ENCODE assay signal across 8 cellular contexts in genomic region chr2:158723921-158724802, GRCh38.
A peak's percentile ranks its signal among the peaks of the same experiment; 100 is the strongest.
DNase-seq lines count a peak whose midpoint lies in the region; ATAC-seq and TF ChIP-seq lines count a peak whose summit lies in the region.

No MANE protein-coding gene starts in this region.

- H3K4me1 ChIP-seq in DND-41 (ENCODE audit: insufficient read depth, low read length) (no peaks in the 10 kb centered on the region), Loucy (ENCODE audit: insufficient read depth, low read length, poor library complexity, severe bottlenecking) (no peaks in the 10 kb centered on the region)

- no peaks in the 10 kb centered on the region for H3K9me2 ChIP-seq in Loucy (replicated peaks; ENCODE audit: low read depth, low read length)

- H3K9ac ChIP-seq in DND-41 (ENCODE audit: low read depth, low read length) (no peak overlapping the region), Loucy (ENCODE audit: low read depth, low read length, poor library complexity, severe bottlenecking) (no peak overlapping the region)

- no peaks in the 10 kb centered on the region for H3K27me3 ChIP-seq in DND-41 (ENCODE audit: insufficient read depth, low read length, poor library complexity)
- H3K27me3 ChIP-seq in Loucy (ENCODE audit: insufficient read depth, low read length, poor library complexity, severe bottlenecking), result no peaks in the 10 kb centered on the region

- POLR2A ChIA-PET in MCF 10A (lab: Yijun Ruan, JAX), result interaction anchor here (0.5 to 1.6 kb wide), 3 partner anchors 11 to 747 kb away, joined by 3 to 4 read pairs (median 3); no protein-coding TSS in a partner anchor

- no peaks in the 10 kb centered on the region for H3K79me2 ChIP-seq in DND-41 (ENCODE audit: insufficient read depth, low read length)
- H3K79me2 ChIP-seq in Loucy (ENCODE audit: insufficient read depth, low read length), result no peaks in the 10 kb centered on the region

- no peaks in the 10 kb centered on the region for H4K20me1 ChIP-seq in DND-41 (ENCODE audit: insufficient read depth, low read length)
- no peaks in the 10 kb centered on the region for H4K20me1 ChIP-seq in Loucy (ENCODE audit: insufficient read depth, low read length, poor library complexity, severe bottlenecking)

- no peaks in the 10 kb centered on the region for H3K9me3 Mint-ChIP-seq in MCF 10A (ENCODE audit: unreplicated experiment)
- H3K9me3 Mint-ChIP-seq in activated naive CD4-positive, alpha-beta T cell treated with anti-CD3 and anti-CD28 coated beads for 36 hours, result no peaks in the 10 kb centered on the region

- CTCF ChIA-PET in MCF 10A (lab: Yijun Ruan, JAX), result interaction anchor here (0.6 to 3.1 kb wide), 11 partner anchors 9 to 896 kb away, joined by 3 to 18 read pairs (median 4); no protein-coding TSS in a partner anchor
- CTCF ChIA-PET in activated naive CD4-positive, alpha-beta T cell treated with anti-CD3 and anti-CD28 coated beads for 36 hours (lab: Charles Lee), result no interaction called here

- no peaks in the 10 kb centered on the region for H3K9me3 ChIP-seq in DND-41 (ENCODE audit: insufficient read depth, low read length, severe bottlenecking)
- no peaks in the 10 kb centered on the region for H3K9me3 ChIP-seq in Loucy (ENCODE audit: insufficient read depth, low read depth, low read length)

- TF ChIP-seq CTCF in DND-41 (IDR thresholded peaks at IDR 0.05; ENCODE audit: borderline replicate concordance, extremely low read depth, low read length, poor library complexity, severe bottlenecking), result peak; percentile 42
- TF ChIP-seq CTCF in Loucy (conservative IDR thresholded peaks at IDR 0.05; ENCODE audit: low read length), result peak; percentile 51
- no peak for TF ChIP-seq CTCF in MCF 10A (IDR thresholded peaks at IDR 0.05; ENCODE audit: unreplicated experiment)

- H3K4me2 ChIP-seq in DND-41 (ENCODE audit: insufficient read depth, low read length) (no peak overlapping the region), Loucy (ENCODE audit: low read depth, low read length, poor library complexity, severe bottlenecking) (no peak overlapping the region)

- H3K4me3 ChIP-seq in DND-41 (ENCODE audit: low read depth in 1 of 2, low read length in 2 of 2), result no peak overlapping the region
- no peak overlapping the region for H3K4me3 ChIP-seq in Loucy (ENCODE audit: low read length, poor library complexity, severe bottlenecking)

- H3K36me3 Mint-ChIP-seq in MCF 10A (ENCODE audit: insufficient read depth, unreplicated experiment), result no peaks in the 10 kb centered on the region
- no peaks in the 10 kb centered on the region for H3K36me3 Mint-ChIP-seq in activated naive CD4-positive, alpha-beta T cell treated with anti-CD3 and anti-CD28 coated beads for 36 hours (ENCODE audit: low read depth)

- no peak overlapping the region for H3K4me3 Mint-ChIP-seq in MCF 10A (ENCODE audit: unreplicated experiment)
- H3K4me3 Mint-ChIP-seq in activated naive CD4-positive, alpha-beta T cell treated with anti-CD3 and anti-CD28 coated beads for 36 hours, result no peak overlapping the region

- no peak for DNase-seq in DND-41
- DNase-seq in MCF 10A (ENCODE audit: unreplicated experiment), result peak; percentile 25
- DNase-seq in midbrain (lab: John Stamatoyannopoulos, UW), result peak; percentile 38
- no peak for DNase-seq in activated naive CD4-positive, alpha-beta T cell treated with anti-CD3 and anti-CD28 coated beads for 36 hours

- H3F3A ChIP-seq in Loucy (ENCODE audit: low read depth), result no peaks in the 10 kb centered on the region

- intact Hi-C loops in MCF 10A (cut with micrococcal nuclease), result no loop called here
- intact Hi-C loops in activated naive CD4-positive, alpha-beta T cell treated with anti-CD3 and anti-CD28 coated beads for 36 hours (cut with micrococcal nuclease), result no loop called here

- H3K27me3 Mint-ChIP-seq in MCF 10A (ENCODE audit: insufficient read depth, unreplicated experiment), result no peaks in the 10 kb centered on the region
- H3K27me3 Mint-ChIP-seq in activated naive CD4-positive, alpha-beta T cell treated with anti-CD3 and anti-CD28 coated beads for 36 hours (ENCODE audit: low read depth), result no peaks in the 10 kb centered on the region

- peaks cover 16% of the 10 kb centered on the region for H3K4me1 Mint-ChIP-seq in MCF 10A (ENCODE audit: insufficient read depth, unreplicated experiment)
- H3K4me1 Mint-ChIP-seq in activated naive CD4-positive, alpha-beta T cell treated with anti-CD3 and anti-CD28 coated beads for 36 hours (ENCODE audit: low read depth), result no peaks in the 10 kb centered on the region

- H3K27ac Mint-ChIP-seq in MCF 10A (ENCODE audit: low read depth, unreplicated experiment), result peak overlapping the region; percentile 32
- no peak overlapping the region for H3K27ac Mint-ChIP-seq in activated naive CD4-positive, alpha-beta T cell treated with anti-CD3 and anti-CD28 coated beads for 36 hours

- BruUV-seq in MCF 10A (replicated peaks; lab: Mats Ljungman, UMichigan), result no TSS peak

- H3K27ac ChIP-seq in DND-41 (ENCODE audit: low read length), result no peak overlapping the region

- H3K36me3 ChIP-seq in DND-41 (ENCODE audit: insufficient read depth, low read length), result no peaks in the 10 kb centered on the region
- H3K36me3 ChIP-seq in Loucy (ENCODE audit: insufficient read depth, low read length), result no peaks in the 10 kb centered on the region

- H2AFZ ChIP-seq in DND-41 (ENCODE audit: low read depth, low read length) (no peak overlapping the region), Loucy (ENCODE audit: low read length) (no peak overlapping the region)

- ATAC-seq in DND-41 (ENCODE audit: insufficient read depth, low read depth) (peak; percentile 12; the same call in 1 of the 3 replicates), HG03108 (IDR thresholded peaks at IDR 0.05; ENCODE audit: unreplicated experiment) (no peak), GM19023 (IDR thresholded peaks at IDR 0.05; ENCODE audit: unreplicated experiment) (no peak), GM19324 (IDR thresholded peaks at IDR 0.05; ENCODE audit: low FRiP score, unreplicated experiment) (no peak)

Comparison
In these comparisons a context has a peak if more than half of its experiments do, and no peak if none do; other contexts are left out.
1. DNase-seq: peak in MCF 10A (single experiment) and midbrain (single experiment); none in DND-41 (single experiment) and activated naive CD4-positive, alpha-beta T cell treated with anti-CD3 and anti-CD28 coated beads for 36 hours (single experiment).